In the genomic region with DNA sequence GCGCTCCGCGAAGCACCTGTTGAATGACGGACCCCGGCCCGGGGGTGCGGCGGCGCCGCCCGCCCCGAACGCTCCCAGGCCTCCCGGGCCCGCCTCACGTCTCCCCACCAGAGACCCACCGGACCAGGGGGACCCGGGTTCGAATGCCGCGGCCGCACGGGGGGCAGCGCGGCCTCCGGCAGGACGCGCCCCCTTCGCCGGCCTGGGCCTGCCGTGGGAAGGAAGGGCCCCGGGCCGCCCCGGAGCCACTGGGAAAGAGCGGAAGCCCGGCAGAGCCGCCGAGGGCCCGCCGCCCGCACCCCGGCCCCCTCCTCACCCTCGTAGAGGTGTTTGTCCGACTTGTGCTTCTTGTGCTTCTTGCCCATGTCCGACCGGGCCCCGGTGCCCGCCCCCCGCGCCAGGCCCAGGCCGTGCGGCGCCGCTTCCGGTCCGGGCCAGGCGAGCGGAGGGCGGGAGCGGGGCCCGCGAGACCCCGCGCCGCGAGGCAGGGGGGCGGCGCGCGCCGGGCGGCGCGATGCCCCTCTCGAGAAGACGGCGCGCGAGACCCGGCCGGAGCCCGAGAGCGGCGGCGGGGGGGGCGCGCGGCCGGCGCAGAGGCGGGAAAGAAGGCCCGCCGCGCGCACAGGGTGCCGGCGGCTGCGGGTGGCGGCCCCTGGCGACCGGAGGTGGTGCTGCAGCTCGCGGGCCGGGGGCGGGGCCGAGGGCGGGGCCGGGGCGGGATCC, we compare ENCODE assay signal across 8 cellular contexts. TPM values are rescaled to one million over a fixed set of nuclear protein-coding genes. Genes with fewer than 3 reads are reported as not detected.
DNase-seq lines count a peak whose midpoint lies in the region; ATAC-seq lines count a peak whose summit lies in the region.

A gene (minus strand): TSS at position 579 of the 723 bp plus-strand sequence. CDS start 214 bp downstream, at position 365.

- no peaks in the 10 kb centered on the region for H3K9me3 Mint-ChIP-seq in activated CD8-positive, alpha-beta T cell treated with anti-CD3 and anti-CD28 coated beads, Interleukin-2, amount 10 ng/mL, durations not matched to agents 7 days and 5 days (ENCODE audit: insufficient read depth)

- peak; percentile 58 for DNase-seq in SIG-M5 treated with dmso at 0.1 percent for 504 hours (lab: John Stamatoyannopoulos, UW; ENCODE audit: unreplicated experiment)
- no peak for DNase-seq in SIG-M5 (lab: John Stamatoyannopoulos, UW)
- peak; percentile 46 for DNase-seq in NCI-H460 (ENCODE audit: extremely low read depth, low read depth)
- DNase-seq in activated CD8-positive, alpha-beta T cell treated with anti-CD3 and anti-CD28 coated beads, Interleukin-2, amount 10 ng/mL, durations not matched to agents 7 days and 5 days = peak; percentile 69
- DNase-seq in stimulated activated CD8-positive, alpha-beta memory T cell treated with anti-CD3 and anti-CD28 coated beads, Interleukin-15, amount 100 ng/mL, for 24 hours (ENCODE audit: low read depth) = peak; percentile 71

- WGBS in mesodermal cell (ENCODE audit: insufficient coverage in 2 of 2), 2 experiments = 0 to 1% methylated on average over 57 to 63 of the region's 109 CpGs

- peak within 1 kb of the TSS; percentile 82 for H3K4me3 Mint-ChIP-seq in activated CD8-positive, alpha-beta T cell treated with anti-CD3 and anti-CD28 coated beads, Interleukin-2, amount 10 ng/mL, durations not matched to agents 7 days and 5 days

- peak; percentile 74 for ATAC-seq in HG02884 (IDR thresholded peaks at IDR 0.05; ENCODE audit: unreplicated experiment)
- peak; percentile 84 for ATAC-seq in activated CD8-positive, alpha-beta T cell treated with anti-CD3 and anti-CD28 coated beads, Interleukin-2, amount 10 ng/mL, durations not matched to agents 7 days and 5 days

- H3K27ac ChIP-seq in mesodermal cell (ENCODE audit: low read depth, low read length, severe bottlenecking) = peak within 1 kb of the TSS; percentile 53

- peak within 1 kb of the TSS; percentile 65 for H3K9ac ChIP-seq in endocrine pancreas (ENCODE audit: control insufficient read depth, insufficient read depth, low read length)

- POLR2A ChIA-PET in activated CD8-positive, alpha-beta T cell treated with anti-CD3 and anti-CD28 coated beads, Interleukin-2, amount 10 ng/mL, durations not matched to agents 7 days and 5 days (lab: Charles Lee) = interaction anchor here (0.6 to 1.4 kb wide), 3 partner anchors 87 to 344 kb away, joined by 4 to 7 read pairs (median 4); a partner anchor contains a TSS

- H3K27ac Mint-ChIP-seq in activated CD8-positive, alpha-beta T cell treated with anti-CD3 and anti-CD28 coated beads, Interleukin-2, amount 10 ng/mL, durations not matched to agents 7 days and 5 days = peak within 1 kb of the TSS; percentile 93

- CTCF ChIA-PET in activated CD8-positive, alpha-beta T cell treated with anti-CD3 and anti-CD28 coated beads, Interleukin-2, amount 10 ng/mL, durations not matched to agents 7 days and 5 days (lab: Charles Lee) = interaction anchor here (1.0 to 4.3 kb wide), 13 partner anchors 8 to 409 kb away, joined by 5 to 44 read pairs (median 9); a partner anchor contains a TSS

- H3K4me3 ChIP-seq in endocrine pancreas (ENCODE audit: control insufficient read depth, insufficient read depth, low read length) (peak within 1 kb of the TSS; percentile 89), mesodermal cell (ENCODE audit: extremely low read depth, insufficient read depth, low read length, poor library complexity, severe bottlenecking) (peak within 1 kb of the TSS; percentile 88)

- H3K4me1 ChIP-seq in endocrine pancreas (ENCODE audit: control insufficient read depth, insufficient read depth, low read length) (peaks cover 17% of the 10 kb centered on the region), mesodermal cell (ENCODE audit: control insufficient read depth, insufficient read depth, low read length, poor library complexity, severe bottlenecking) (peaks cover 9% of the 10 kb centered on the region)

- H3K9me3 ChIP-seq in endocrine pancreas (ENCODE audit: control insufficient read depth, low read length) = no peaks in the 10 kb centered on the region
- H3K9me3 ChIP-seq in mesodermal cell (ENCODE audit: control insufficient read depth, low read length) = peaks cover 6% of the 10 kb centered on the region

- peaks cover 41% of the 10 kb centered on the region for H3K4me1 Mint-ChIP-seq in activated CD8-positive, alpha-beta T cell treated with anti-CD3 and anti-CD28 coated beads, Interleukin-2, amount 10 ng/mL, durations not matched to agents 7 days and 5 days (ENCODE audit: low read depth)

- peaks cover 34% of the 10 kb centered on the region for H3K36me3 Mint-ChIP-seq in activated CD8-positive, alpha-beta T cell treated with anti-CD3 and anti-CD28 coated beads, Interleukin-2, amount 10 ng/mL, durations not matched to agents 7 days and 5 days (ENCODE audit: low read depth)

- H3K36me3 ChIP-seq in endocrine pancreas (ENCODE audit: control insufficient read depth, insufficient read depth, low read length) (no peaks in the 10 kb centered on the region), mesodermal cell (ENCODE audit: control insufficient read depth, insufficient read depth, low read length) (peaks cover 38% of the 10 kb centered on the region)

- H3K27me3 ChIP-seq in endocrine pancreas (ENCODE audit: control insufficient read depth, insufficient read depth, low read length) = no peaks in the 10 kb centered on the region

- H3K27me3 Mint-ChIP-seq in activated CD8-positive, alpha-beta T cell treated with anti-CD3 and anti-CD28 coated beads, Interleukin-2, amount 10 ng/mL, durations not matched to agents 7 days and 5 days (ENCODE audit: low read depth) = peaks cover 2% of the 10 kb centered on the region

RNA-seq across cellular contexts. Expression of the gene that starts here (rescaled TPM):
- 71.0 and 78.0 TPM in 2 replicates for total RNA-seq in NCI-H460 (2014; rRNA removed; shearing (Covaris generic))
- polyA plus RNA-seq in NCI-H460 (2014; cell fraction: nucleus; rRNA removed) = 42.9 and 49.7 TPM in 2 replicates
- total RNA-seq in activated CD8-positive, alpha-beta T cell treated with anti-CD3 and anti-CD28 coated beads, Interleukin-2, amount 10 ng/mL, durations not matched to agents 7 days and 5 days = 10 to 100 TPM; 88.9 to 90.4 TPM
- polyA plus RNA-seq in mesodermal cell (2013, experiment 1 of 2) = 104 TPM
- 112 TPM for polyA plus RNA-seq in mesodermal cell (2013, experiment 2 of 2)
